In genomic region chr16:14186007-14186953, GRCh38 we compare ENCODE assay signal across 9 cellular contexts.
DNase-seq lines count a peak whose midpoint lies in the region; ATAC-seq and TF ChIP-seq lines count a peak whose summit lies in the region.
"Had no signal": no experiment of that assay in that cellular context is flagged by ENCODE, and none has a peak within 500 bp of the region (broad histone marks: within the 10 kb centered on the region; RNA-seq: fewer than 3 reads in every experiment).

No MANE protein-coding gene starts in this region.

- H3K27ac ChIP-seq in HEK293 (ENCODE audit: extremely low read depth, low read depth, low read length) (peak overlapping the region; percentile 34), gastroesophageal sphincter (peak overlapping the region; percentile 39 to 78 (median 72)), osteoblast (ENCODE audit: low read depth, low read length) (peak overlapping the region; percentile 87)
- H3K27ac ChIP-seq: neutrophil had no signal

- POLR2A ChIA-PET in HEK293 (lab: Yijun Ruan, JAX): interaction anchor here (0.6 to 1.0 kb wide), 2 partner anchors 13 to 250 kb away, joined by 3 read pairs; no protein-coding TSS in a partner anchor

- H3K4me1 Mint-ChIP-seq in T-helper 2 cell treated with Interferon-gamma antibody and Interleukin-4, amounts not matched to agents 5 μg/mL and 100 μg/mL, for 36 hours (ENCODE audit: low read depth): peaks cover 6% of the 10 kb centered on the region

- TF ChIP-seq CTCF in HEK293 (tag by site-specific recombination; IDR thresholded peaks at IDR 0.05) (peak; percentile 59; the same call in 1 of the 2 replicates), gastroesophageal sphincter (IDR thresholded peaks at IDR 0.05) (peak; percentile 54 to 76 (median 67)), osteoblast (IDR thresholded peaks at IDR 0.05; ENCODE audit: extremely low read depth, low read depth, low read length) (peak; percentile 64)

- peak overlapping the region; percentile 18 for H3K4me3 Mint-ChIP-seq in T-helper 2 cell treated with Interferon-gamma antibody and Interleukin-4, amounts not matched to agents 5 μg/mL and 100 μg/mL, for 36 hours

- H3K4me3 ChIP-seq in HEK293 (ENCODE audit: low read depth, low read length) (peak overlapping the region; percentile 24), gastroesophageal sphincter (peak overlapping the region; percentile 31 to 49), osteoblast (ENCODE audit: insufficient read depth, low read length) (peak overlapping the region; percentile 67)

- WGBS in gastroesophageal sphincter (ENCODE audit: low coverage in 1 of 2), 2 donors: 2 to 7% methylated on average over 11 to 14 of the region's 14 CpGs

- CTCF ChIA-PET in HEK293 (lab: Yijun Ruan, JAX): interaction anchor here (0.6 to 2.2 kb wide), 11 partner anchors 9 to 1111 kb away, joined by 3 to 9 read pairs (median 4); no protein-coding TSS in a partner anchor

- DNase-seq in AG08396 (ENCODE audit: low spot score): peak; percentile 33
- peak; percentile 30 for DNase-seq in T-helper 2 cell treated with Interferon-gamma antibody and Interleukin-4, amounts not matched to agents 5 μg/mL and 100 μg/mL, for 36 hours (ENCODE audit: low spot score)
- DNase-seq in osteoblast (ENCODE audit: insufficient read length, low spot score, missing footprints): no peak

- H3K36me3 ChIP-seq in HEK293 (ENCODE audit: control insufficient read depth in 2 of 2, insufficient read depth in 1 of 2, low read length in 2 of 2): no peaks in the 10 kb centered on the region
- no peaks in the 10 kb centered on the region for H3K36me3 ChIP-seq in gastroesophageal sphincter
- H3K36me3 ChIP-seq in osteoblast (ENCODE audit: insufficient read depth, low read length): no peaks in the 10 kb centered on the region
- H3K36me3 ChIP-seq: neutrophil had no signal

- no peak for TF ChIP-seq EP300 in gastroesophageal sphincter (IDR thresholded peaks at IDR 0.05)

- H3K36me3 Mint-ChIP-seq in T-helper 2 cell treated with Interferon-gamma antibody and Interleukin-4, amounts not matched to agents 5 μg/mL and 100 μg/mL, for 36 hours (ENCODE audit: low read depth): no peaks in the 10 kb centered on the region

- no peaks in the 10 kb centered on the region for H3K9me3 Mint-ChIP-seq in T-helper 2 cell treated with Interferon-gamma antibody and Interleukin-4, amounts not matched to agents 5 μg/mL and 100 μg/mL, for 36 hours

- H3K9me3 ChIP-seq in HEK293 (ENCODE audit: control insufficient read depth, insufficient read depth, low read depth, low read length) (no peaks in the 10 kb centered on the region), gastroesophageal sphincter (no peaks in the 10 kb centered on the region), osteoblast (ENCODE audit: low read depth, low read length) (no peaks in the 10 kb centered on the region)
- H3K9me3 ChIP-seq: neutrophil had no signal

- ATAC-seq in gastroesophageal sphincter (peak; percentile 75), GM18505 (IDR thresholded peaks at IDR 0.05; ENCODE audit: unreplicated experiment) (no peak), GM21529 (IDR thresholded peaks at IDR 0.05; ENCODE audit: unreplicated experiment) (no peak), HG02973 (IDR thresholded peaks at IDR 0.05; ENCODE audit: unreplicated experiment) (no peak)

- H3K4me1 ChIP-seq in HEK293 (ENCODE audit: control insufficient read depth, insufficient read depth, low read length) (peaks cover 15% of the 10 kb centered on the region), gastroesophageal sphincter (peaks cover 4 to 60% (median 6%) of the 10 kb centered on the region in 3 donors), osteoblast (ENCODE audit: insufficient read depth, low read length) (peaks cover 42% of the 10 kb centered on the region)

- H2AFZ ChIP-seq in osteoblast (ENCODE audit: low read length): peak overlapping the region; percentile 80

- no peaks in the 10 kb centered on the region for H3K27me3 ChIP-seq in gastroesophageal sphincter
- H3K27me3 ChIP-seq in osteoblast (ENCODE audit: insufficient read depth, low read length): no peaks in the 10 kb centered on the region
- H3K27me3 ChIP-seq: neutrophil had no signal

- H3K27me3 Mint-ChIP-seq in T-helper 2 cell treated with Interferon-gamma antibody and Interleukin-4, amounts not matched to agents 5 μg/mL and 100 μg/mL, for 36 hours (ENCODE audit: low read depth): no peaks in the 10 kb centered on the region

- peaks cover 3% of the 10 kb centered on the region for H3K79me2 ChIP-seq in osteoblast (ENCODE audit: insufficient read depth, low read length)

- peak overlapping the region; percentile 20 for H3K27ac Mint-ChIP-seq in T-helper 2 cell treated with Interferon-gamma antibody and Interleukin-4, amounts not matched to agents 5 μg/mL and 100 μg/mL, for 36 hours

- H4K20me1 ChIP-seq in osteoblast (ENCODE audit: insufficient read depth, low read length): no peaks in the 10 kb centered on the region

- H3K4me2 ChIP-seq in osteoblast (ENCODE audit: insufficient read depth, low read length): peak overlapping the region; percentile 96

- no peak for TF ChIP-seq POLR2A in gastroesophageal sphincter (IDR thresholded peaks at IDR 0.05)
- TF ChIP-seq POLR2A in GM18505 (IDR thresholded peaks at IDR 0.05; ENCODE audit: borderline replicate concordance, extremely low read depth, insufficient read depth, insufficient read length): no peak

TF ChIP-seq in HEK293, 187 proteins besides CTCF, POLR2A, EP300 and RAD21 (continues in another document):
- peak; percentile 49 for TF ChIP-seq ZNF335 (tag by site-specific recombination; conservative IDR thresholded peaks at IDR 0.05)
- TF ChIP-seq ZNF513 (tag by site-specific recombination; IDR thresholded peaks at IDR 0.05): no peak
- TF ChIP-seq TSHZ1 (tag by site-specific recombination; IDR thresholded peaks at IDR 0.05; ENCODE audit: borderline replicate concordance): no peak
- no peak for TF ChIP-seq ZNF426 (tag by site-specific recombination; IDR thresholded peaks at IDR 0.05)
- peak; percentile 92 for TF ChIP-seq FEZF1 (tag by site-specific recombination; IDR thresholded peaks at IDR 0.05)
- TF ChIP-seq ZNF292 (tag by site-specific recombination; IDR thresholded peaks at IDR 0.05; ENCODE audit: borderline replicate concordance, low read depth): no peak
- TF ChIP-seq ZBTB11 (tag by site-specific recombination; conservative IDR thresholded peaks at IDR 0.05; ENCODE audit: low read depth): no peak
- TF ChIP-seq RBAK (tag by site-specific recombination; IDR thresholded peaks at IDR 0.05): no peak

Comparison
In these comparisons a context has a peak if more than half of its experiments do, and no peak if none do; other contexts are left out.
1. H3K27ac ChIP-seq: peak in every context shown above with its lines; median percentile 87 in osteoblast; 72 in gastroesophageal sphincter; 34 in HEK293.